10 cellular contexts compared by ENCODE assay signal in genomic region chr5:55868846-55869245, GRCh38. TPM values are rescaled to one million over a fixed set of nuclear protein-coding genes. Genes with fewer than 3 reads are reported as not detected.
A peak's percentile ranks its signal among the peaks of the same experiment; 100 is the strongest.
DNase-seq lines count a peak whose midpoint lies in the region; ATAC-seq, FAIRE-seq and TF ChIP-seq lines count a peak whose summit lies in the region.
"Had no signal": no experiment of that assay in that cellular context is flagged by ENCODE, and none has a peak within 500 bp of the region (broad histone marks: within the 10 kb centered on the region; RNA-seq: fewer than 3 reads in every experiment).

No MANE protein-coding gene starts in this region.

- POLR2A ChIA-PET in CD8-positive, alpha-beta T cell (lab: Charles Lee), result no interaction called here

- TF ChIP-seq POLR2A in sigmoid colon (IDR thresholded peaks at IDR 0.05), result no peak

- peak overlapping the region; percentile 82 for H3K27ac Mint-ChIP-seq in activated T-cell treated with anti-CD3 and anti-CD28 coated beads, Interleukin-2, amount 50 U/mL, for 24 hours
- no peak overlapping the region for H3K27ac Mint-ChIP-seq in CD8-positive, alpha-beta T cell

- intact Hi-C loops in right cardiac atrium (cut with DNase I) (no loop called here), sigmoid colon (cut with DNase I) (no loop called here)
- intact Hi-C loops in CD8-positive, alpha-beta T cell (cut with DNase I, micrococcal nuclease), result no loop called here

- ATAC-seq in right cardiac atrium, result peak; percentile 69 to 96
- no peak for ATAC-seq in CD8-positive, alpha-beta T cell

- H3K27me3 Mint-ChIP-seq in activated T-cell treated with anti-CD3 and anti-CD28 coated beads, Interleukin-2, amount 50 U/mL, for 24 hours, result no peaks in the 10 kb centered on the region
- no peaks in the 10 kb centered on the region for H3K27me3 Mint-ChIP-seq in CD8-positive, alpha-beta T cell (ENCODE audit: low read depth)

- no peak overlapping the region for H3K4me3 ChIP-seq in right cardiac atrium (ENCODE audit: low read length)
- H3K4me3 ChIP-seq in right atrium auricular region, result no peak overlapping the region
- H3K4me3 ChIP-seq in sigmoid colon, result no peak overlapping the region
- H3K4me3 ChIP-seq in CD8-positive, alpha-beta T cell (ENCODE audit: low read depth, low read length), result no peak overlapping the region

- no peaks in the 10 kb centered on the region for H3K9me3 ChIP-seq in right cardiac atrium (ENCODE audit: control insufficient read depth, low read length)
- H3K9me3 ChIP-seq in right atrium auricular region, result no peaks in the 10 kb centered on the region
- no peaks in the 10 kb centered on the region for H3K9me3 ChIP-seq in sigmoid colon
- no peaks in the 10 kb centered on the region for H3K9me3 ChIP-seq in CD8-positive, alpha-beta T cell (ENCODE audit: low read length)

- CTCF ChIA-PET in CD8-positive, alpha-beta T cell (lab: Charles Lee), result no interaction called here

- DNase-seq in right cardiac atrium, result peak in 1 of 3 donors; percentile 36
- no peak for DNase-seq in right atrium auricular region (ENCODE audit: low spot score)
- DNase-seq in activated T-cell treated with anti-CD3 and anti-CD28 coated beads, Interleukin-2, amount 50 U/mL, for 24 hours, result peak; percentile 49
- DNase-seq in kidney glomerular epithelial cell (lab: John Stamatoyannopoulos, UW), result peak; percentile 99
- DNase-seq in urothelium cell line (ENCODE audit: low spot score), result peak; percentile 85
- DNase-seq in sigmoid colon, result no peak
- DNase-seq in CD8-positive, alpha-beta T cell, result no peak
- DNase-seq in NCI-H1694 treated with DMSO at 0.1 percent for 48 hours (lab: John Stamatoyannopoulos, UW), result no peak
- DNase-seq: cerebellar nuclear complex, KBM-7 had no signal

- TF ChIP-seq CTCF in right atrium auricular region (IDR thresholded peaks at IDR 0.05) (no peak), sigmoid colon (IDR thresholded peaks at IDR 0.05) (no peak)
- no peak for TF ChIP-seq CTCF in CD8-positive, alpha-beta T cell (IDR thresholded peaks at IDR 0.05)

- H3K36me3 ChIP-seq in right atrium auricular region (no peaks in the 10 kb centered on the region), sigmoid colon (no peaks in the 10 kb centered on the region)
- H3K36me3 ChIP-seq in CD8-positive, alpha-beta T cell (ENCODE audit: insufficient read depth, low read length), result no peaks in the 10 kb centered on the region

- H3K4me1 ChIP-seq in right cardiac atrium (ENCODE audit: control insufficient read depth, insufficient read depth, low read length) (no peaks in the 10 kb centered on the region), right atrium auricular region (no peaks in the 10 kb centered on the region), sigmoid colon (peaks cover 0 to 7% (median 0%) of the 10 kb centered on the region in 4 donors)
- H3K4me1 ChIP-seq in CD8-positive, alpha-beta T cell (ENCODE audit: insufficient read depth, low read length), result no peaks in the 10 kb centered on the region

- no peaks in the 10 kb centered on the region for H3K36me3 Mint-ChIP-seq in activated T-cell treated with anti-CD3 and anti-CD28 coated beads, Interleukin-2, amount 50 U/mL, for 24 hours (ENCODE audit: low read depth)
- no peaks in the 10 kb centered on the region for H3K36me3 Mint-ChIP-seq in CD8-positive, alpha-beta T cell

- H3K4me1 Mint-ChIP-seq in activated T-cell treated with anti-CD3 and anti-CD28 coated beads, Interleukin-2, amount 50 U/mL, for 24 hours (ENCODE audit: low read depth), result peaks cover 33% of the 10 kb centered on the region
- no peaks in the 10 kb centered on the region for H3K4me1 Mint-ChIP-seq in CD8-positive, alpha-beta T cell (ENCODE audit: low read depth)

- no peaks in the 10 kb centered on the region for H3K9me3 Mint-ChIP-seq in activated T-cell treated with anti-CD3 and anti-CD28 coated beads, Interleukin-2, amount 50 U/mL, for 24 hours
- no peaks in the 10 kb centered on the region for H3K9me3 Mint-ChIP-seq in CD8-positive, alpha-beta T cell

- FAIRE-seq in urothelium cell line (lab: Jason Lieb, UNC), result no peak

- no peak for TF ChIP-seq EP300 in sigmoid colon (IDR thresholded peaks at IDR 0.05)

- H3K4me3 Mint-ChIP-seq in activated T-cell treated with anti-CD3 and anti-CD28 coated beads, Interleukin-2, amount 50 U/mL, for 24 hours, result no peak overlapping the region
- no peak overlapping the region for H3K4me3 Mint-ChIP-seq in CD8-positive, alpha-beta T cell

- no peak overlapping the region for H3K27ac ChIP-seq in right cardiac atrium (ENCODE audit: low read length)
- no peak overlapping the region for H3K27ac ChIP-seq in right atrium auricular region
- H3K27ac ChIP-seq in sigmoid colon, result no peak overlapping the region
- no peak overlapping the region for H3K27ac ChIP-seq in CD8-positive, alpha-beta T cell (ENCODE audit: low read depth, low read length)

- 19% methylated on average over 1 of the region's 1 CpG for WGBS in right cardiac atrium
- WGBS in sigmoid colon, 2 donors, result 16 to 38% methylated on average over 1 of the region's 1 CpG

- H3K27me3 ChIP-seq in right cardiac atrium (ENCODE audit: control insufficient read depth, insufficient read depth) (no peaks in the 10 kb centered on the region), right atrium auricular region (no peaks in the 10 kb centered on the region), sigmoid colon (no peaks in the 10 kb centered on the region)
- no peaks in the 10 kb centered on the region for H3K27me3 ChIP-seq in CD8-positive, alpha-beta T cell (ENCODE audit: insufficient read depth, low read length)

RNA-seq across cellular contexts. Expression of gene IL31RA, which starts 17.7 kb away (rescaled TPM):
- total RNA-seq in right cardiac atrium (not detected), right atrium auricular region (under 1 TPM in 1 of 2 donors, not detected in 1; 0.16 TPM), sigmoid colon (1 to 10 TPM in 2 of 4 donors, under 1 TPM in 1, not detected in 1; 0.36 to 3.3 (median 2.7) TPM)
- polyA plus RNA-seq in right cardiac atrium (not detected), sigmoid colon (under 1 TPM in 1 of 3 donors, not detected in 2; 0.09 TPM)
- not detected for total RNA-seq in CD8-positive, alpha-beta T cell

Comparison
In these comparisons a context has a peak if more than half of its experiments do, and no peak if none do; other contexts are left out.
1. DNase-seq: peak in activated T-cell treated with anti-CD3 and anti-CD28 coated beads, Interleukin-2, amount 50 U/mL, for 24 hours (single experiment), kidney glomerular epithelial cell (single experiment) and urothelium cell line (single experiment); none in right atrium auricular region (single experiment), sigmoid colon (single experiment), CD8-positive, alpha-beta T cell (0 of 7) and NCI-H1694 treated with DMSO at 0.1 percent for 48 hours (single experiment).